Comparison of ENCODE assay signal across 21 cellular contexts in the genomic region with DNA sequence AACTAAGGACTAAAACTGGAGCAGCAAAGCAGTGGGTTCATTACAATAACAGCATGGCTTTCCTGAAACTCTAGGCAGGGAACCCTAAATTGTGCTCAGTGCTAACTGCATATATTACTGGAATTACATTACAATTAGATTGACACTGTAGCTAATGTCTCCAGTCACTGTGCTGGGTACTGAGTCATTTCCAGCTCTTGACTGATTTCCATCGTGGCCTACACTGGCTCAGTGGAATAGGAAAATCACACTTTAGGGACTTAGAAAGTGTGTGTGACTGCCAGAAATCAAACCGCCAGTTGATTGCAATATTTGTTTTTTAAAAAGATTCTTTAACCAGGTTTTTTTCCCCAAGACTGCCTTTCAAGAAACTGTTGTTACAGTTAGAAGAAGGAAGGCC.
A peak's percentile ranks its signal among the peaks of the same experiment; 100 is the strongest.
DNase-seq lines count a peak whose midpoint lies in the region; TF ChIP-seq lines count a peak whose summit lies in the region.
"Had no signal": no experiment of that assay in that cellular context is flagged by ENCODE, and none has a peak within 500 bp of the region (broad histone marks: within the 10 kb centered on the region; RNA-seq: fewer than 3 reads in every experiment).

No MANE protein-coding gene starts in this region.

- H3K4me3 ChIP-seq in mesendoderm (ENCODE audit: low read length) (no peak overlapping the region), osteoblast (ENCODE audit: insufficient read depth, low read length) (no peak overlapping the region)
- H3K4me3 ChIP-seq: A549, BLaER1, GM12878, GM23248 had no signal

- H3K4me1 ChIP-seq in mesendoderm (ENCODE audit: control insufficient read depth, low read depth, low read length) = no peaks in the 10 kb centered on the region
- H3K4me1 ChIP-seq in osteoblast (ENCODE audit: insufficient read depth, low read length) = no peaks in the 10 kb centered on the region
- H3K4me1 ChIP-seq: BLaER1, Caco-2 had no signal

- H2AK5ac ChIP-seq in mesendoderm (ENCODE audit: low read length) = no peak overlapping the region

- no peak overlapping the region for H3K9ac ChIP-seq in mesendoderm (ENCODE audit: low read length)
- H3K9ac ChIP-seq: BLaER1, GM23248 had no signal

- H3K36me3 ChIP-seq in mesendoderm (ENCODE audit: control insufficient read depth, insufficient read depth, low read length) (no peaks in the 10 kb centered on the region), osteoblast (ENCODE audit: insufficient read depth, low read length) (no peaks in the 10 kb centered on the region)
- H3K36me3 ChIP-seq: BLaER1 had no signal

- no peak overlapping the region for H3K27ac ChIP-seq in mesendoderm (ENCODE audit: low read depth, low read length)
- no peak overlapping the region for H3K27ac ChIP-seq in osteoblast (ENCODE audit: low read depth, low read length)
- H3K27ac ChIP-seq: A549, BLaER1, C4-2B, GM23248 had no signal

- peak overlapping the region; percentile 27 for H2BK15ac ChIP-seq in mesendoderm (replicated peaks; ENCODE audit: low read depth)

- H3K79me2 ChIP-seq in mesendoderm (ENCODE audit: control insufficient read depth, insufficient read depth, low read length) = no peaks in the 10 kb centered on the region
- H3K79me2 ChIP-seq in osteoblast (ENCODE audit: insufficient read depth, low read length) = no peaks in the 10 kb centered on the region

- H3K4ac ChIP-seq in mesendoderm (ENCODE audit: low read depth, low read length) = no peak overlapping the region

- H3K56ac ChIP-seq in mesendoderm (ENCODE audit: low read length) = peak overlapping the region; percentile 17

- H2BK5ac ChIP-seq in mesendoderm (ENCODE audit: low read length) = no peak overlapping the region

- no peak for TF ChIP-seq CTCF in osteoblast (IDR thresholded peaks at IDR 0.05; ENCODE audit: extremely low read depth, low read depth, low read length)

- no CpG with 5 or more reads among the region's 2 CpGs for WGBS in mesendoderm (ENCODE audit: extremely low coverage, insufficient coverage, low lambda C conversion rate)

- no peaks in the 10 kb centered on the region for H3K79me1 ChIP-seq in mesendoderm (ENCODE audit: low read length)

- H3K9me3 ChIP-seq in osteoblast (ENCODE audit: low read depth, low read length) = no peaks in the 10 kb centered on the region
- H3K9me3 ChIP-seq: A549, BLaER1 had no signal

- H3K18ac ChIP-seq in mesendoderm (ENCODE audit: low read length) = no peak overlapping the region

- no peak overlapping the region for H4K8ac ChIP-seq in mesendoderm (ENCODE audit: low read depth, low read length)

- H3K27me3 ChIP-seq in mesendoderm (ENCODE audit: insufficient read depth, low read length, poor library complexity) (no peaks in the 10 kb centered on the region), osteoblast (ENCODE audit: insufficient read depth, low read length) (no peaks in the 10 kb centered on the region)
- H3K27me3 ChIP-seq: BLaER1 had no signal

- DNase-seq in M059J (ENCODE audit: low read depth) = peak; percentile 12
- peak; percentile 47 for DNase-seq in astrocyte of the hippocampus (ENCODE audit: low read depth, low spot score)
- no peak for DNase-seq in mesendoderm
- no peak for DNase-seq in NCI-H226
- no peak for DNase-seq in osteoblast (ENCODE audit: insufficient read length, low spot score, missing footprints)
- no peak for DNase-seq in NCI-H1436 (lab: John Stamatoyannopoulos, UW)
- no peak for DNase-seq in Ammon's horn (ENCODE audit: low spot score)
- DNase-seq: 8988T; Caco-2; CD4-positive, CD25-positive, alpha-beta regulatory T cell; CD8-positive, alpha-beta T cell; DMS153; DND-41; GDM1; GM23248; H7; HCEC 1CT had no signal

- no peaks in the 10 kb centered on the region for H4K20me1 ChIP-seq in osteoblast (ENCODE audit: insufficient read depth, low read length)
- H4K20me1 ChIP-seq: BLaER1 had no signal

- no peak overlapping the region for H3K4me2 ChIP-seq in mesendoderm (ENCODE audit: low read length)
- no peak overlapping the region for H3K4me2 ChIP-seq in osteoblast (ENCODE audit: insufficient read depth, low read length)
- H3K4me2 ChIP-seq: A549, BLaER1 had no signal

- H2AFZ ChIP-seq in osteoblast (ENCODE audit: low read length) = no peak overlapping the region
- H2AFZ ChIP-seq: GM23248 had no signal

- H4K5ac ChIP-seq in mesendoderm (ENCODE audit: low read length) = no peak overlapping the region

- H2BK120ac ChIP-seq in mesendoderm (ENCODE audit: low read depth, low read length) = no peak overlapping the region

- no peak overlapping the region for H3K23ac ChIP-seq in mesendoderm (ENCODE audit: low read length)

Comparison
In these comparisons a context has a peak if more than half of its experiments do, and no peak if none do; other contexts are left out.
1. DNase-seq: peak in M059J (single experiment) and astrocyte of the hippocampus (single experiment); none in mesendoderm (single experiment), NCI-H226 (single experiment), osteoblast (single experiment), NCI-H1436 (single experiment) and Ammon's horn (single experiment).